Comparison of ENCODE assay signal across 2 cellular contexts in the genomic region with DNA sequence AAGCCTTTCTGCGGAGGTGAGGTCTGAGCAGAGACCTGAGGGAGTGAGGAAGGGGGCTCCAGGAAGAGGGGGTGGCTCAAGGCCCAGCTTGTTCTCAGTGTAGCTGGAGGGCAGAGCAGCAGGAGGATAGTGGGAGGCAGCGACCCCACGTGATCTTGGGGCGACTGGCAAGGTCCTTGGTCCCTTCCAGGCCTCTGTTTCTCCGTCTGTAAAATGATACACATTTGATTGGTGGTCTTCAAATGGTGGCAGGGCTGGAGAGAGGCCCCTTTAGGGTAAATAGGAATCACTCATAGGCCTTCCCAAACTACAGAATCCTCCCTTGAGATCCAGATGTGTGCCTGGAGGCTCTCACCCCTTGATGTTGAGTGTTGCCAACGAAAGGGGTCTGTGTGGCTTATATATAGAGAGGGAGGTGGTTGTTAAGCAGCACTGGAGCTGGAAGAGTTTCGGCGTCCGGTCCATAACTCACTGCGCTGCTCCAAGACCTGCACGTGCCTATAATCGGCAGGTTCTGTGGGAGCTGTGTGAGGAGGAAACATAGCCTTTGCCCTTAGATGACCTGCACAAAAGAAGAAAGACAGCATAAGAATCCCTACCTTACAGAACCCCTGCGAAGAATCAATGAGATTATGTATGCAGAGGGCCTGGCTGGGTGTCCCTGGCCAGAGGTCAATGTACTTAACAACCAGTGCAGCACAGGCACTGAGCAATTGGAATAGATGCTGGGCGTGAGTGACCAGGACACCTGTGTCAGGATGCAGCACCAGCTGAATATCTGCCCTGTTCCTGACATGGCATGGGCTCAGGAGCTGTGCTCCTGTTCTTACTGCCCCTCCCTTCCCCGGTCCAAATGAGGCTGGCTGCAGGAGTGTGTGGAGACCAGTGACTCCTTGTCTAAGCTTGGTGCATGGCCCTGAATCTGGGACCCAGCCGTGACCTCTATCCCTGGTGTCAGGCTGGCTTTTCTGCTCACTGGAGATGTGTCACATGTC.
TF ChIP-seq lines count a peak whose summit lies in the region.

No MANE protein-coding gene starts in this region.

TF ChIP-seq in GM23338, 12 proteins besides CTCF, POLR2A, EP300 and RAD21:
- TF ChIP-seq STAT1 (IDR thresholded peaks at IDR 0.05; ENCODE audit: unreplicated experiment) = no peak
- TF ChIP-seq, protein P1, sequence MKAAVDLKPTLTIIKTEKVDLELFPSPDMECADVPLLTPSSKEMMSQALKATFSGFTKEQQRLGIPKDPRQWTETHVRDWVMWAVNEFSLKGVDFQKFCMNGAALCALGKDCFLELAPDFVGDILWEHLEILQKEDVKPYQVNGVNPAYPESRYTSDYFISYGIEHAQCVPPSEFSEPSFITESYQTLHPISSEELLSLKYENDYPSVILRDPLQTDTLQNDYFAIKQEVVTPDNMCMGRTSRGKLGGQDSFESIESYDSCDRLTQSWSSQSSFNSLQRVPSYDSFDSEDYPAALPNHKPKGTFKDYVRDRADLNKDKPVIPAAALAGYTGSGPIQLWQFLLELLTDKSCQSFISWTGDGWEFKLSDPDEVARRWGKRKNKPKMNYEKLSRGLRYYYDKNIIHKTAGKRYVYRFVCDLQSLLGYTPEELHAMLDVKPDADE (IDR thresholded peaks at IDR 0.05) = no peak
- no peak for TF ChIP-seq REST (IDR thresholded peaks at IDR 0.05; ENCODE audit: unreplicated experiment)
- no peak for TF ChIP-seq CREB1 (CRISPR knock-in tag; IDR thresholded peaks at IDR 0.05; ENCODE audit: low read depth)
- no peak for TF ChIP-seq ZNF331 (CRISPR knock-in tag; IDR thresholded peaks at IDR 0.05; ENCODE audit: low read depth)
- no peak for TF ChIP-seq NANOG (IDR thresholded peaks at IDR 0.05; ENCODE audit: borderline replicate concordance)
- no peak for TF ChIP-seq EZH2 (IDR thresholded peaks at IDR 0.05; ENCODE audit: low read depth, unreplicated experiment)
- TF ChIP-seq JUNB (IDR thresholded peaks at IDR 0.05; ENCODE audit: unreplicated experiment) = no peak
- TF ChIP-seq POLR2AphosphoS5 (IDR thresholded peaks at IDR 0.05; ENCODE audit: low read depth) = no peak
- TF ChIP-seq ZNF114 (CRISPR knock-in tag; IDR thresholded peaks at IDR 0.05) = no peak

TF ChIP-seq in H1, 55 proteins besides CTCF, POLR2A, EP300 and RAD21:
- TF ChIP-seq GABPA (IDR thresholded peaks at IDR 0.05; ENCODE audit: borderline replicate concordance, insufficient read depth, low read length) (no peak), SP1 (IDR thresholded peaks at IDR 0.05; ENCODE audit: low read depth, low read length) (no peak), CREB1 (IDR thresholded peaks at IDR 0.05) (no peak), CTBP2 (IDR thresholded peaks at IDR 0.05; ENCODE audit: borderline replicate concordance, insufficient read depth, insufficient read length, low read length) (no peak), CBX5 (IDR thresholded peaks at IDR 0.05; ENCODE audit: low read depth, low read length) (no peak), CHD7 (IDR thresholded peaks at IDR 0.05; ENCODE audit: insufficient replicate concordance, low read length) (no peak)
- TF ChIP-seq, protein P2, sequence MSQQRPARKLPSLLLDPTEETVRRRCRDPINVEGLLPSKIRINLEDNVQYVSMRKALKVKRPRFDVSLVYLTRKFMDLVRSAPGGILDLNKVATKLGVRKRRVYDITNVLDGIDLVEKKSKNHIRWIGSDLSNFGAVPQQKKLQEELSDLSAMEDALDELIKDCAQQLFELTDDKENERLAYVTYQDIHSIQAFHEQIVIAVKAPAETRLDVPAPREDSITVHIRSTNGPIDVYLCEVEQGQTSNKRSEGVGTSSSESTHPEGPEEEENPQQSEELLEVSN (IDR thresholded peaks at IDR 0.05) = no peak
